In the genomic region with DNA sequence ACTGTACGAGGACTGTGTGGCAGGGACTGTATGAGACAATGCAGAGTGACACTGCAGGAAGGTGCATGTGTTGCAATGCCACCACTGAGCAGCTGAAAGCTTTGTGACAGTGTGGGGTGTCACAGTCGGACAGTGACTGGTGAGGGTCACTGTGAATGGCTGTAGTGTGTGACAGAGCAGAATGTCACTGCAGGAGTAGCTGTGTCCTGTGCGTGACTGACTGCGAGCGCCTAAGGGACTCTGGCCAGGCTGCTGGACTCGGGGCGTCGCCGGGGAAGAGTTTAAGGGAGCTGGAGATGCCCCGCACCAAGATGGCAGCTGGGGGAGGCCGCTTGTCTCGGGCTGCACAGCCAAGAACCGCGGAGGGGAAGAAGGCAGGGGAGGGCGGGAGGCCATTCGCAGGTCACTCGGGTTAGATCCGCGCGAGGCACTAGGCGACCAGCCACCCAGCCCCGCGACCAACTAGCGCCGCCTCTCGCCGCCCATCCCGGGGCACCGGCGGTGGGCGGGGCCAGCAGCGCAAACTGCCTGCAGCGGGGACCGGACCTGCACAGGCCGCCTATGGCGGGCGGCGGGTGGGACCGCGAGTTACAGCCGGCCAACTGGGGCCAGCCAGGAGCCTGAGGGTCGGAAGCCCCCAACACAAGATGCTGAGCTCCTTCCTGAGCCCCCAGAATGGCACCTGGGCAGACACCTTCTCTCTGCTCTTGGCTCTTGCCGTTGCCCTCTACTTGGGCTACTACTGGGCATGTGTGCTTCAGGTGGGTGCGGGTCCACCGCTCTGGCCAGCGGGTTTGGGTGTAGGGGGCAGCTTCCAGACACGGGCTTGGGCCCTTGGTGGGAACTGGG, we compare ENCODE assay signal across 7 cellular contexts. TPM values are rescaled to one million over a fixed set of nuclear protein-coding genes. Genes with fewer than 3 reads are reported as not detected.
DNase-seq lines count a peak whose midpoint lies in the region; TF ChIP-seq lines count a peak whose summit lies in the region.

A gene (plus strand): TSS at position 514 of the 849 bp plus-strand sequence. CDS start 134 bp downstream, at position 648.

- H3K36me3 ChIP-seq in mucosa of stomach (ENCODE audit: control insufficient read depth, insufficient read depth, low read length), result no peaks in the 10 kb centered on the region

- peak within 1 kb of the TSS; percentile 44 for H3K9ac ChIP-seq in mucosa of stomach (ENCODE audit: low read length)

- peaks cover 9% of the 10 kb centered on the region for H3K4me1 ChIP-seq in mucosa of stomach (ENCODE audit: control insufficient read depth, insufficient read depth, low read length)

- H3K9me3 ChIP-seq in mucosa of stomach (ENCODE audit: control insufficient read depth, low read length), result no peaks in the 10 kb centered on the region

- H3K27me3 ChIP-seq in mucosa of stomach (ENCODE audit: control insufficient read depth, insufficient read depth, low read length), result peaks cover 15% of the 10 kb centered on the region

- H3K4me3 ChIP-seq in epithelial cell of proximal tubule (ENCODE audit: low read depth, low read length), result peak within 1 kb of the TSS; percentile 62
- no peak within 1 kb of the TSS for H3K4me3 ChIP-seq in mucosa of stomach (ENCODE audit: low read length)

- TF ChIP-seq CTCF in epithelial cell of proximal tubule (conservative IDR thresholded peaks at IDR 0.05; ENCODE audit: low read depth, low read length), result no peak

- peak; percentile 29 for DNase-seq in GM19240 (ENCODE audit: insufficient read length, low spot score)
- peak; percentile 9 for DNase-seq in NCI-H748 treated with DMSO at 0.1 percent for 48 hours (lab: John Stamatoyannopoulos, UW)
- DNase-seq in activated T-cell treated with anti-CD3 and anti-CD28 coated beads for 1 hour (ENCODE audit: low read depth), result peak; percentile 50
- no peak for DNase-seq in epithelial cell of proximal tubule (ENCODE audit: low read depth)
- DNase-seq in stimulated activated CD8-positive, alpha-beta memory T cell treated with anti-CD3 and anti-CD28 coated beads, Interleukin-4, amount 100 ng/mL, for 48 hours, result peak; percentile 75
- DNase-seq in GOT3 (lab: John Stamatoyannopoulos, UW), result no peak

RNA-seq across cellular contexts. Expression of the gene that starts here (rescaled TPM):
- not detected in 2 replicates for total RNA-seq in epithelial cell of proximal tubule

Comparison
In these comparisons a context has a peak if more than half of its experiments do, and no peak if none do; other contexts are left out.
1. DNase-seq: peak in GM19240 (single experiment), NCI-H748 treated with DMSO at 0.1 percent for 48 hours (single experiment), activated T-cell treated with anti-CD3 and anti-CD28 coated beads for 1 hour (single experiment) and stimulated activated CD8-positive, alpha-beta memory T cell treated with anti-CD3 and anti-CD28 coated beads, Interleukin-4, amount 100 ng/mL, for 48 hours (single experiment); none in epithelial cell of proximal tubule (single experiment) and GOT3 (single experiment).